Comparison of ENCODE assay signal across 11 cellular contexts in the genomic region with DNA sequence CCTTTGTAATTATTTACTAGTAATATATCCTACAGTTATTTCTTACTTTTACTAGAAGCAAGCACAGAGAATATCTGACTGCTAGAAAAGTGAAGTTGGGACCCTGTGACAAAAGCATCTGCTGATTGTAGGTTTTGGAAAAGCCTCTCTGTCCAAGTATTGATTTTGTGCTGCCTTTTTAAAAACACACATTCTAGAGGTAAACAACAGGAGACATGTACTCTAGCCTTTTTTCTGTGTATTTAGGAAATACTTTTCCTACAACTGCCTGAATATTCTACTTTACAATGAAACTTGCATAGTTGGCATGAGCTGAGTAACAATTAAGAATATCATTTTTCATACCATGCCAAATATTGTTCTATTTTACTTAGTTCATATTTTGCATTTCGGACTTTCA.
"Had no signal": no experiment of that assay in that cellular context is flagged by ENCODE, and none has a peak within 500 bp of the region (broad histone marks: within the 10 kb centered on the region; RNA-seq: fewer than 3 reads in every experiment).

No MANE protein-coding gene starts in this region.

- H3K27ac ChIP-seq: GM23248 had no signal

- H2AFZ ChIP-seq: GM23248, GM23338 had no signal

- FAIRE-seq: H1, H54 had no signal

- H3K4me1 ChIP-seq: HAP-1 had no signal

- H3K9me3 ChIP-seq: HAP-1 had no signal

- H3K4me2 ChIP-seq: GM23338 had no signal

- H3K9ac ChIP-seq: GM23248 had no signal

- ATAC-seq: GM23338, HCT116 had no signal

- H3K4me3 ChIP-seq: GM23248, GM23338, HAP-1 had no signal

- H3K36me3 ChIP-seq: HAP-1 had no signal

- DNase-seq: GM23248, GOT3, H7, H9, HCEC 1CT, HFFc6 had no signal
